In the genomic region with DNA sequence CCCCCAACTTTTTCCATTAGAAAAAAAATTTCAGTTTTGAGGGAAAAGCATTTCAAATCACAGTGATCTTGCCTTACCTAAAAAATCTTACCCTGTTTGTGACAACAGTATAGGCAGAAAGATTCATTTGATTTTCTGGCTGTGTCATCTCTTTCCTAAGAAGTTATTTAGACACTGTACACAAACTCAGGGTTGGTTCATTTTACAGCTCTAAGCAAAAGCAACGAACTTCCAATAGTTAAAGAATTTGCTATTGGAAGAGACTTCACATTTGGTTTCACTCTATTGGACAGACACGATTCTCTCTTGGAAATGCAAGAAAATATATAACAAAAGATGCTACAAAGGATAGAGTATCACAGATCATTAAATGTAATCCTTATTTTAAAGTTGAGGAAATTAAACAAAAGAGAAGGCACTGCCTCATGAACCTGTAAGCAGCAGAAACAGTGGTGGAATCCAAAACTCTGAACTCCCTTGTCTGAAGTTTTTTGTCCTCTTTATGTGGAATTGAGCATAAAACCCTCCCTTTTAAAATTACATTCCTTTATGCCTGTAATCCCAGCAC, we compare ENCODE assay signal across 1 cellular context.
TF ChIP-seq lines count a peak whose summit lies in the region.

No MANE protein-coding gene starts in this region.

TF ChIP-seq in HEK293T, 16 proteins besides CTCF, POLR2A, EP300 and RAD21:
- TF ChIP-seq ARNT (IDR thresholded peaks at IDR 0.05) (no peak), HDGF (IDR thresholded peaks at IDR 0.05; ENCODE audit: borderline replicate concordance) (no peak), ELF4 (IDR thresholded peaks at IDR 0.05) (no peak), CTBP1 (IDR thresholded peaks at IDR 0.05; ENCODE audit: borderline replicate concordance) (no peak), FOXM1 (IDR thresholded peaks at IDR 0.05; ENCODE audit: borderline replicate concordance) (no peak), SP1 (IDR thresholded peaks at IDR 0.05) (no peak), TARDBP (IDR thresholded peaks at IDR 0.05) (no peak), NFRKB (IDR thresholded peaks at IDR 0.05) (no peak), SUZ12 (IDR thresholded peaks at IDR 0.05) (no peak), BHLHE40 (IDR thresholded peaks at IDR 0.05; ENCODE audit: borderline replicate concordance) (no peak), LEF1 (IDR thresholded peaks at IDR 0.05; ENCODE audit: borderline replicate concordance) (no peak), FOXA1 (IDR thresholded peaks at IDR 0.05) (no peak)
